In genomic region chr1:53982762-53983101, GRCh38 we compare ENCODE assay signal across 10 cellular contexts. TPM values are rescaled to one million over a fixed set of nuclear protein-coding genes. Genes with fewer than 3 reads are reported as not detected.
DNase-seq lines count a peak whose midpoint lies in the region; ATAC-seq, FAIRE-seq and TF ChIP-seq lines count a peak whose summit lies in the region.
"Had no signal": no experiment of that assay in that cellular context is flagged by ENCODE, and none has a peak within 500 bp of the region (broad histone marks: within the 10 kb centered on the region; RNA-seq: fewer than 3 reads in every experiment).

No MANE protein-coding gene starts in this region.

- H3K36me3 ChIP-seq in left ventricle myocardium inferior (no peaks in the 10 kb centered on the region), fibroblast of lung (ENCODE audit: control insufficient read depth, insufficient read depth, low read length) (no peaks in the 10 kb centered on the region), neural progenitor cell (no peaks in the 10 kb centered on the region), aorta (ENCODE audit: control insufficient read depth in 1 of 2, insufficient read depth in 2 of 2, low read length in 1 of 2) (no peaks in the 10 kb centered on the region)

- H3K9me3 ChIP-seq in left ventricle myocardium inferior (replicated peaks): no peaks in the 10 kb centered on the region
- no peaks in the 10 kb centered on the region for H3K9me3 ChIP-seq in fibroblast of lung (ENCODE audit: control insufficient read depth, insufficient read depth, low read depth, low read length)
- H3K9me3 ChIP-seq in neural progenitor cell (ENCODE audit: low read depth): no peaks in the 10 kb centered on the region
- H3K9me3 ChIP-seq in aorta (ENCODE audit: control insufficient read depth, low read length): no peaks in the 10 kb centered on the region

- H3K4me1 Mint-ChIP-seq in neural progenitor cell: peaks cover 24% of the 10 kb centered on the region

- peak overlapping the region; percentile 79 for H3K4me3 Mint-ChIP-seq in neural progenitor cell
- H3K4me3 Mint-ChIP-seq: activated naive CD4-positive, alpha-beta T cell treated with anti-CD3 and anti-CD28 coated beads, Interleukin-2, amount 50 U/mL, for 24 hours had no signal

- no peak for FAIRE-seq in H54 (lab: Jason Lieb, UNC)

- H3K27me3 ChIP-seq in left ventricle myocardium inferior (ENCODE audit: low read depth) (no peaks in the 10 kb centered on the region), fibroblast of lung (ENCODE audit: control insufficient read depth, insufficient read depth, low read length) (no peaks in the 10 kb centered on the region), neural progenitor cell (no peaks in the 10 kb centered on the region), aorta (ENCODE audit: control insufficient read depth in 1 of 2, insufficient read depth in 2 of 2, low read length in 1 of 2) (no peaks in the 10 kb centered on the region)

- no peaks in the 10 kb centered on the region for H3K9me3 Mint-ChIP-seq in neural progenitor cell

- intact Hi-C loops in left ventricle myocardium inferior (cut with micrococcal nuclease): no loop called here
- intact Hi-C loops in Right ventricle myocardium superior (cut with DNase I): no loop called here
- intact Hi-C loops in aorta (cut with DNase I): no loop called here

- in situ Hi-C loops in ACHN (cut with HindIII; ENCODE audit: low pct_ligation_motif_present, low pct_unique_long_range_greater_than_20kb, low sequenced_read_pairs): no loop called here

- H4K20me1 ChIP-seq in fibroblast of lung (ENCODE audit: control insufficient read depth, extremely low read depth, insufficient read depth, low read length): no peaks in the 10 kb centered on the region
- H4K20me1 ChIP-seq in neural progenitor cell (ENCODE audit: low read depth): no peaks in the 10 kb centered on the region

- H3K9ac ChIP-seq in fibroblast of lung (ENCODE audit: insufficient read depth, low read length): no peak overlapping the region
- H3K9ac ChIP-seq in neural progenitor cell: no peak overlapping the region

- TF ChIP-seq CTCF in left ventricle myocardium inferior (IDR thresholded peaks at IDR 0.05; ENCODE audit: borderline replicate concordance) (no peak), fibroblast of lung (conservative IDR thresholded peaks at IDR 0.05 in 1 of 2, IDR thresholded peaks at IDR 0.05 in 1 of 2; ENCODE audit: low read depth in 1 of 2, low read length in 2 of 2) (no peak), neural progenitor cell (IDR thresholded peaks at IDR 0.05) (no peak)

- TF ChIP-seq POLR2A in H54 (IDR thresholded peaks at IDR 0.05; ENCODE audit: low read depth, low read length): no peak

- no peaks in the 10 kb centered on the region for H3F3A ChIP-seq in neural progenitor cell (ENCODE audit: low read depth)

- H3K27ac Mint-ChIP-seq in neural progenitor cell: peak overlapping the region; percentile 78
- H3K27ac Mint-ChIP-seq: activated naive CD4-positive, alpha-beta T cell treated with anti-CD3 and anti-CD28 coated beads, Interleukin-2, amount 50 U/mL, for 24 hours had no signal

- no peak for DNase-seq in left ventricle myocardium inferior
- no peak for DNase-seq in Right ventricle myocardium superior
- no peak for DNase-seq in fibroblast of lung (ENCODE audit: low read depth in 2 of 2)
- no peak for DNase-seq in neural progenitor cell (ENCODE audit: low spot score)
- DNase-seq in aorta: no peak
- DNase-seq in H54 (ENCODE audit: insufficient read length, low spot score): no peak
- no peak for DNase-seq in activated CD4-positive, alpha-beta T cell treated with anti-CD3 and anti-CD28 coated beads for 4 hours
- DNase-seq in ACHN: no peak

- H3K4me3 ChIP-seq in left ventricle myocardium inferior: peak overlapping the region; percentile 60
- H3K4me3 ChIP-seq in fibroblast of lung (replicated peaks in 1 of 4; ENCODE audit: control extremely low read depth in 1 of 4, insufficient read depth in 1 of 4, low read depth in 3 of 4, low read length in 4 of 4): peak overlapping the region; percentile 3 to 54 (median 30)
- peak overlapping the region; percentile 23 for H3K4me3 ChIP-seq in neural progenitor cell
- peak overlapping the region; percentile 17 to 29 for H3K4me3 ChIP-seq in aorta (ENCODE audit: low read length in 2 of 2)

- H3K79me2 ChIP-seq in fibroblast of lung (ENCODE audit: control insufficient read depth, insufficient read depth, low read length) (no peaks in the 10 kb centered on the region), neural progenitor cell (ENCODE audit: low read depth) (no peaks in the 10 kb centered on the region)

- peak overlapping the region; percentile 86 for H3K4me2 ChIP-seq in fibroblast of lung (ENCODE audit: extremely low read depth, insufficient read depth, low read length)
- H3K4me2 ChIP-seq in neural progenitor cell: peak overlapping the region; percentile 69

- no peak for ATAC-seq in Right ventricle myocardium superior (ENCODE audit: poor library complexity)
- ATAC-seq in aorta (ENCODE audit: low FRiP score): no peak

- no peaks in the 10 kb centered on the region for H3K36me3 Mint-ChIP-seq in neural progenitor cell
- H3K36me3 Mint-ChIP-seq: activated naive CD4-positive, alpha-beta T cell treated with anti-CD3 and anti-CD28 coated beads, Interleukin-2, amount 50 U/mL, for 24 hours had no signal

- H3K27me3 Mint-ChIP-seq in neural progenitor cell (ENCODE audit: insufficient read depth, low read depth): no peaks in the 10 kb centered on the region
- H3K27me3 Mint-ChIP-seq: activated naive CD4-positive, alpha-beta T cell treated with anti-CD3 and anti-CD28 coated beads, Interleukin-2, amount 50 U/mL, for 24 hours had no signal

- peaks cover 10% of the 10 kb centered on the region for H3K4me1 ChIP-seq in left ventricle myocardium inferior
- peaks cover 2% of the 10 kb centered on the region for H3K4me1 ChIP-seq in fibroblast of lung (ENCODE audit: control insufficient read depth, extremely low read depth, insufficient read depth, low read length)
- peaks cover 13% of the 10 kb centered on the region for H3K4me1 ChIP-seq in neural progenitor cell
- no peaks in the 10 kb centered on the region for H3K4me1 ChIP-seq in aorta (ENCODE audit: control insufficient read depth in 1 of 2, insufficient read depth in 2 of 2, low read length in 2 of 2)

- whole genome bisulfite sequencing in aorta, 2 donors: 30 to 35% methylated on average over 4 of the region's 4 CpGs

- H2AFZ ChIP-seq in fibroblast of lung (ENCODE audit: low read length): peak overlapping the region; percentile 82
- peak overlapping the region; percentile 77 for H2AFZ ChIP-seq in neural progenitor cell (replicated peaks)

- H3K27ac ChIP-seq in left ventricle myocardium inferior (replicated peaks): no peak overlapping the region
- H3K27ac ChIP-seq in fibroblast of lung (ENCODE audit: insufficient read depth, low read length): no peak overlapping the region
- H3K27ac ChIP-seq in neural progenitor cell: no peak overlapping the region
- H3K27ac ChIP-seq in aorta (ENCODE audit: low read depth in 1 of 2, low read length in 2 of 2): no peak overlapping the region

RNA-seq across cellular contexts. Expression of gene LDLRAD1, which starts 35.3 kb away (rescaled TPM):
- total RNA-seq in left ventricle myocardium inferior (not detected), Right ventricle myocardium superior (not detected), fibroblast of lung (not detected in 2 replicates), neural progenitor cell (ENCODE audit: low replicate concordance) (not detected in 2 replicates), aorta (not detected)
- polyA plus RNA-seq in fibroblast of lung (not detected in 2 replicates), aorta (not detected)
- polyA plus RNA-seq in fibroblast of lung (2012): not detected in 2 replicates
- polyA minus RNA-seq in fibroblast of lung (ENCODE audit: low replicate concordance): not detected in 2 replicates
- total RNA-seq: M059J had no signal

RNA-seq across cellular contexts. Expression of gene LRRC42, which starts 36.6 kb away (rescaled TPM):
- total RNA-seq in left ventricle myocardium inferior (12.9 TPM), Right ventricle myocardium superior (12.0 TPM), fibroblast of lung (29.8 and 34.0 TPM in 2 replicates), neural progenitor cell (ENCODE audit: low replicate concordance) (69.1 and 74.5 TPM in 2 replicates), aorta (10 to 100 TPM; 18.7 to 26.2 TPM)
- polyA plus RNA-seq in fibroblast of lung (40.5 and 50.2 TPM in 2 replicates), aorta (10 to 100 TPM; 11.4 to 14.8 TPM)
- 44.1 and 44.2 TPM in 2 replicates for polyA plus RNA-seq in fibroblast of lung (2012)
- 21.4 and 44.4 TPM in 2 replicates for polyA minus RNA-seq in fibroblast of lung (ENCODE audit: low replicate concordance)

RNA-seq across cellular contexts. Expression of gene IFT25, which starts 37.2 kb away (rescaled TPM):
- total RNA-seq in left ventricle myocardium inferior: 13.2 TPM
- 9.9 TPM for total RNA-seq in Right ventricle myocardium superior
- 18.7 and 27.6 TPM in 2 replicates for total RNA-seq in fibroblast of lung
- 37.6 and 40.4 TPM in 2 replicates for polyA plus RNA-seq in fibroblast of lung
- 40.6 and 43.2 TPM in 2 replicates for polyA plus RNA-seq in fibroblast of lung (2012)
- not detected in 2 replicates for polyA minus RNA-seq in fibroblast of lung (ENCODE audit: low replicate concordance)
- 48.4 and 54.0 TPM in 2 replicates for total RNA-seq in neural progenitor cell (ENCODE audit: low replicate concordance)
- total RNA-seq in aorta: 10 to 100 TPM; 24.0 to 39.5 TPM
- polyA plus RNA-seq in aorta: 10 to 100 TPM; 14.8 to 30.3 TPM
